In the genomic region with DNA sequence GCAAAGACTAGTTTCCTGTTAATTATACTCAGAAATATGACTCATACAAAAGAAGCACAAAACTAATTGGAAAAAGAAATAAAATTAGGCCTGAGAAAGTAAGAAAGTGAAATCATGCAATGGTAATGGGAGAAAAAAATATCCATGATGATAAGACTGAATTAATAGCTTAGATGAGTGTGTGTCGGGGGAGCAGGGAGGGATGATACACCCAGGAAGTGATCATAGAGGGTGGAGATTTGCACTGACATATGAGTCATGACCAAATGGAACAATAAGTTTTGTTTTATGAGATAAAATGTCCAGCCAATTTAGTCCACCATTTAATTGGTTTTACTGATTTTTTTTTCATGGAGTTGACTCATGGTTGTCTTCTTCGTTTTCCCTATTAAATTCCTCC, we compare ENCODE assay signal across 18 cellular contexts.
DNase-seq lines count a peak whose midpoint lies in the region; ATAC-seq, FAIRE-seq and TF ChIP-seq lines count a peak whose summit lies in the region.
"Had no signal": no experiment of that assay in that cellular context is flagged by ENCODE, and none has a peak within 500 bp of the region (broad histone marks: within the 10 kb centered on the region; RNA-seq: fewer than 3 reads in every experiment).

No MANE protein-coding gene starts in this region.

- peak; percentile 15 for FAIRE-seq in endothelial cell of umbilical vein (lab: Jason Lieb, UNC)

- H3K4me1 ChIP-seq in endothelial cell of umbilical vein (ENCODE audit: control insufficient read depth, extremely low read depth, insufficient read depth, low read length): peaks cover 4% of the 10 kb centered on the region
- H3K4me1 ChIP-seq: right lobe of liver had no signal

- no peak overlapping the region for H3K4me3 Mint-ChIP-seq in nephron
- H3K4me3 Mint-ChIP-seq: activated CD4-positive, alpha-beta T cell treated with anti-CD3 and anti-CD28 coated beads, Interleukin-2, amount 10 ng/mL, durations not matched to agents 7 days and 5 days; activated naive CD8-positive, alpha-beta T cell treated with anti-CD3 and anti-CD28 coated beads for 36 hours had no signal

- no peaks in the 10 kb centered on the region for H3K9me1 ChIP-seq in endothelial cell of umbilical vein (replicated peaks; ENCODE audit: control insufficient read depth, extremely low read depth, insufficient read depth, low read length)

- no peaks in the 10 kb centered on the region for H4K20me1 ChIP-seq in endothelial cell of umbilical vein (replicated peaks; ENCODE audit: control insufficient read depth, extremely low read depth, insufficient read depth, low read length)

- H3K27me3 ChIP-seq in endothelial cell of umbilical vein (ENCODE audit: control insufficient read depth in 2 of 2, insufficient read depth in 2 of 2, low read length in 2 of 2): peaks cover 2% of the 10 kb centered on the region in 2 experiments
- H3K27me3 ChIP-seq: right lobe of liver had no signal

- no peaks in the 10 kb centered on the region for H3K36me3 Mint-ChIP-seq in nephron (ENCODE audit: low read depth)
- H3K36me3 Mint-ChIP-seq: activated naive CD8-positive, alpha-beta T cell treated with anti-CD3 and anti-CD28 coated beads for 36 hours had no signal

- DNase-seq in GM03348 (ENCODE audit: low spot score): peak; percentile 64
- peak; percentile 13 for DNase-seq in NCI-H69 (lab: John Stamatoyannopoulos, UW)
- peak; percentile 28 for DNase-seq in endothelial cell of umbilical vein (ENCODE audit: low read depth, low spot score)
- DNase-seq in SK-N-DZ (ENCODE audit: low spot score): no peak
- no peak for DNase-seq in NOMO-1 (lab: John Stamatoyannopoulos, UW; ENCODE audit: unreplicated experiment in 2 of 2)
- DNase-seq in GDM1 (lab: John Stamatoyannopoulos, UW): no peak
- DNase-seq: activated CD4-positive, alpha-beta T cell treated with anti-CD3 and anti-CD28 coated beads, Interleukin-2, amount 10 ng/mL, durations not matched to agents 7 days and 5 days; activated naive CD8-positive, alpha-beta T cell treated with anti-CD3 and anti-CD28 coated beads for 36 hours; activated T-cell treated with anti-CD3 and anti-CD28 coated beads, Interleukin-2, amount 50 U/mL, for 1 hour; DMS79 treated with DMSO at 0.1 percent for 48 hours; Kasumi-1; NCI-H1694 treated with DMSO at 0.1 percent for 48 hours; right lobe of liver had no signal

- POLR2A ChIA-PET in endothelial cell of umbilical vein (lab: Charles Lee): no interaction called here

- no peaks in the 10 kb centered on the region for H3K79me2 ChIP-seq in endothelial cell of umbilical vein (ENCODE audit: control insufficient read depth, insufficient read depth, low read length)

- H3K27me3 Mint-ChIP-seq in nephron (ENCODE audit: low read depth): peaks cover 13% of the 10 kb centered on the region

- TF ChIP-seq CTCF in endothelial cell of umbilical vein (IDR thresholded peaks at IDR 0.05; ENCODE audit: extremely low read depth in 1 of 2, insufficient read depth in 1 of 2, low read depth in 1 of 2, low read length in 2 of 2) (no peak), nephron (IDR thresholded peaks at IDR 0.05; ENCODE audit: unreplicated experiment in 3 of 3) (no peak)

- no peak overlapping the region for H3K4me2 ChIP-seq in endothelial cell of umbilical vein (ENCODE audit: insufficient read depth, low read length)

- TF ChIP-seq POLR2A in endothelial cell of umbilical vein (IDR thresholded peaks at IDR 0.05; ENCODE audit: low read depth, low read length): no peak

- peaks cover 14% of the 10 kb centered on the region for H3K4me1 Mint-ChIP-seq in nephron
- H3K4me1 Mint-ChIP-seq: activated CD4-positive, alpha-beta T cell treated with anti-CD3 and anti-CD28 coated beads, Interleukin-2, amount 10 ng/mL, durations not matched to agents 7 days and 5 days; activated naive CD8-positive, alpha-beta T cell treated with anti-CD3 and anti-CD28 coated beads for 36 hours had no signal

- intact Hi-C loops in endothelial cell of umbilical vein (cut with micrococcal nuclease): no loop called here

- no peaks in the 10 kb centered on the region for H3K9me3 ChIP-seq in endothelial cell of umbilical vein (replicated peaks; ENCODE audit: control insufficient read depth, insufficient read depth, low read length)
- H3K9me3 ChIP-seq: right lobe of liver, thoracic aorta had no signal

- H3K27ac Mint-ChIP-seq in nephron: peak overlapping the region in 2 of 3 experiments; percentile 33 to 58
- H3K27ac Mint-ChIP-seq: activated CD4-positive, alpha-beta T cell treated with anti-CD3 and anti-CD28 coated beads, Interleukin-2, amount 10 ng/mL, durations not matched to agents 7 days and 5 days; activated naive CD8-positive, alpha-beta T cell treated with anti-CD3 and anti-CD28 coated beads for 36 hours had no signal

- dilution Hi-C loops in endothelial cell of umbilical vein (cut with MboI; ENCODE audit: extremely low pct_ligation_motif_present, low sequenced_read_pairs): no loop called here

- H3K36me3 ChIP-seq in endothelial cell of umbilical vein (ENCODE audit: control insufficient read depth in 2 of 2, extremely low read depth in 1 of 2, insufficient read depth in 2 of 2, low read length in 2 of 2): no peaks in the 10 kb centered on the region
- H3K36me3 ChIP-seq: right lobe of liver, thoracic aorta had no signal

- H3K27ac ChIP-seq in endothelial cell of umbilical vein (ENCODE audit: insufficient read depth, low read depth, low read length): no peak overlapping the region
- H3K27ac ChIP-seq: C4-2B, right lobe of liver, thoracic aorta had no signal

- no peak overlapping the region for H3K9ac ChIP-seq in endothelial cell of umbilical vein (replicated peaks; ENCODE audit: extremely low read depth, insufficient read depth, low read length)

- CTCF ChIA-PET in endothelial cell of umbilical vein (lab: Charles Lee): no interaction called here

- no peak overlapping the region for H2AFZ ChIP-seq in endothelial cell of umbilical vein (ENCODE audit: low read depth, low read length)

- H3K9me3 Mint-ChIP-seq in nephron: no peaks in the 10 kb centered on the region
- H3K9me3 Mint-ChIP-seq: activated CD4-positive, alpha-beta T cell treated with anti-CD3 and anti-CD28 coated beads, Interleukin-2, amount 10 ng/mL, durations not matched to agents 7 days and 5 days; activated naive CD8-positive, alpha-beta T cell treated with anti-CD3 and anti-CD28 coated beads for 36 hours had no signal

- no peak for ATAC-seq in GM19324 (IDR thresholded peaks at IDR 0.05; ENCODE audit: low FRiP score, unreplicated experiment)
- ATAC-seq: right lobe of liver, SK-N-SH treated with all-trans-retinoic acid at 6 μM for 48 hours had no signal

- BruUV-seq in endothelial cell of umbilical vein (replicated peaks; lab: Mats Ljungman, UMichigan): no TSS peak

- H3K4me3 ChIP-seq in endothelial cell of umbilical vein (replicated peaks in 1 of 3; ENCODE audit: insufficient read depth in 1 of 3, low read depth in 1 of 3, low read length in 3 of 3): no peak overlapping the region
- H3K4me3 ChIP-seq: right lobe of liver, thoracic aorta had no signal

TF ChIP-seq in endothelial cell of umbilical vein, 7 proteins besides CTCF, POLR2A, EP300 and RAD21:
- TF ChIP-seq POLR2AphosphoS5 (IDR thresholded peaks at IDR 0.05; ENCODE audit: insufficient read depth, low read depth, low read length): no peak
- TF ChIP-seq, protein P1, sequence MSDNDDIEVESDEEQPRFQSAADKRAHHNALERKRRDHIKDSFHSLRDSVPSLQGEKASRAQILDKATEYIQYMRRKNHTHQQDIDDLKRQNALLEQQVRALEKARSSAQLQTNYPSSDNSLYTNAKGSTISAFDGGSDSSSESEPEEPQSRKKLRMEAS (IDR thresholded peaks at IDR 0.05; ENCODE audit: insufficient read depth, insufficient read length): no peak
- TF ChIP-seq EZH2 (IDR thresholded peaks at IDR 0.05; ENCODE audit: borderline replicate concordance, low read depth, low read length, severe bottlenecking): no peak
- TF ChIP-seq FOS (IDR thresholded peaks at IDR 0.05; ENCODE audit: borderline replicate concordance, insufficient read depth, low read length): peak; percentile 80
TF ChIP-seq in endothelial cell of umbilical vein: peak in this region for 1.

Comparison
In these comparisons a context has a peak if more than half of its experiments do, and no peak if none do; other contexts are left out.
1. DNase-seq: peak in GM03348 (single experiment), NCI-H69 (single experiment) and endothelial cell of umbilical vein (single experiment); none in SK-N-DZ (single experiment), NOMO-1 (0 of 2) and GDM1 (single experiment).